In genomic region chr17:17167356-17167755, GRCh38 we compare ENCODE assay signal across 1 cellular context.
TF ChIP-seq lines count a peak whose summit lies in the region.

No MANE protein-coding gene starts in this region.

TF ChIP-seq in IMR-90, 13 proteins besides CTCF, POLR2A, EP300 and RAD21:
- TF ChIP-seq CHD1 (IDR thresholded peaks at IDR 0.05; ENCODE audit: low read depth, low read length) (no peak), MXI1 (IDR thresholded peaks at IDR 0.05; ENCODE audit: borderline replicate concordance, low read depth, low read length) (no peak), MAZ (IDR thresholded peaks at IDR 0.05; ENCODE audit: borderline replicate concordance, low read depth, low read length) (no peak), USF2 (IDR thresholded peaks at IDR 0.05; ENCODE audit: low read depth, low read length) (no peak), ELK1 (IDR thresholded peaks at IDR 0.05; ENCODE audit: borderline replicate concordance, low read depth, low read length) (no peak), RCOR1 (IDR thresholded peaks at IDR 0.05; ENCODE audit: insufficient replicate concordance, low read length) (no peak), NFE2L2 (IDR thresholded peaks at IDR 0.05; ENCODE audit: low read depth, low read length) (no peak), RFX5 (IDR thresholded peaks at IDR 0.05; ENCODE audit: low read depth, low read length) (no peak)
